ENCODE assay signal across 11 cellular contexts in genomic region chr2:140808816-140809215, GRCh38.
DNase-seq lines count a peak whose midpoint lies in the region; ATAC-seq and TF ChIP-seq lines count a peak whose summit lies in the region.
"Had no signal": no experiment of that assay in that cellular context is flagged by ENCODE, and none has a peak within 500 bp of the region (broad histone marks: within the 10 kb centered on the region; RNA-seq: fewer than 3 reads in every experiment).

No MANE protein-coding gene starts in this region.

- H3K4me2 ChIP-seq in OCI-LY3 (ENCODE audit: low read length), result no peak overlapping the region

- no peak overlapping the region for H3K9ac ChIP-seq in OCI-LY3 (ENCODE audit: low read length)

- no peaks in the 10 kb centered on the region for H3K9me3 Mint-ChIP-seq in type B pancreatic cell
- H3K9me3 Mint-ChIP-seq in activated naive CD4-positive, alpha-beta T cell treated with anti-CD3 and anti-CD28 coated beads for 36 hours, result peaks cover 7% of the 10 kb centered on the region

- intact Hi-C loops in heart right ventricle (cut with DNase I), result no loop called here
- intact Hi-C loops in activated naive CD4-positive, alpha-beta T cell treated with anti-CD3 and anti-CD28 coated beads for 36 hours (cut with micrococcal nuclease), result no loop called here

- peaks cover 4% of the 10 kb centered on the region for H3K4me1 Mint-ChIP-seq in type B pancreatic cell (ENCODE audit: unreplicated experiment)
- H3K4me1 Mint-ChIP-seq in activated naive CD4-positive, alpha-beta T cell treated with anti-CD3 and anti-CD28 coated beads for 36 hours (ENCODE audit: low read depth), result no peaks in the 10 kb centered on the region

- no peaks in the 10 kb centered on the region for H4K20me1 ChIP-seq in OCI-LY3 (ENCODE audit: insufficient read depth, low read length)

- H2AFZ ChIP-seq in OCI-LY3 (ENCODE audit: low read depth, low read length), result no peak overlapping the region

- H3K4me1 ChIP-seq in cardiac muscle cell (ENCODE audit: low read depth), result no peaks in the 10 kb centered on the region
- H3K4me1 ChIP-seq in heart right ventricle, result no peaks in the 10 kb centered on the region
- H3K4me1 ChIP-seq in OCI-LY3 (ENCODE audit: low read length), result no peaks in the 10 kb centered on the region

- H3K9me3 ChIP-seq in cardiac muscle cell (ENCODE audit: low read depth) (no peaks in the 10 kb centered on the region), heart right ventricle (no peaks in the 10 kb centered on the region), OCI-LY3 (ENCODE audit: insufficient read depth, low read length) (no peaks in the 10 kb centered on the region)

- H3K27ac Mint-ChIP-seq in type B pancreatic cell, result no peak overlapping the region
- no peak overlapping the region for H3K27ac Mint-ChIP-seq in activated naive CD4-positive, alpha-beta T cell treated with anti-CD3 and anti-CD28 coated beads for 36 hours

- H3K79me2 ChIP-seq in OCI-LY3 (ENCODE audit: low read length), result no peaks in the 10 kb centered on the region

- H3K36me3 ChIP-seq in cardiac muscle cell, result no peaks in the 10 kb centered on the region
- H3K36me3 ChIP-seq in heart right ventricle, result no peaks in the 10 kb centered on the region
- no peaks in the 10 kb centered on the region for H3K36me3 ChIP-seq in OCI-LY3 (replicated peaks; ENCODE audit: low read depth, low read length)

- no peaks in the 10 kb centered on the region for H3K27me3 Mint-ChIP-seq in type B pancreatic cell
- H3K27me3 Mint-ChIP-seq in activated naive CD4-positive, alpha-beta T cell treated with anti-CD3 and anti-CD28 coated beads for 36 hours (ENCODE audit: low read depth), result no peaks in the 10 kb centered on the region

- DNase-seq in cardiac muscle cell (ENCODE audit: low read depth in 1 of 2, low spot score in 1 of 2) (peak in 1 of 2 donors; percentile 2), heart right ventricle (no peak), type B pancreatic cell (ENCODE audit: extremely low spot score, unreplicated experiment) (no peak), NCI-H2227 (lab: John Stamatoyannopoulos, UW; ENCODE audit: unreplicated experiment) (no peak)
- DNase-seq in activated naive CD4-positive, alpha-beta T cell treated with anti-CD3 and anti-CD28 coated beads for 36 hours, result no peak
- DNase-seq in activated CD8-positive, alpha-beta memory T cell treated with anti-CD3 and anti-CD28 coated beads for 24 hours, result no peak
- DNase-seq: activated effector memory CD4-positive, alpha-beta T cell treated with Interleukin-2 at 50 U/mL for 16 hours; C1 segment of cervical spinal cord; left colon had no signal

- H3K27me3 ChIP-seq in cardiac muscle cell (no peaks in the 10 kb centered on the region), heart right ventricle (no peaks in the 10 kb centered on the region), OCI-LY3 (ENCODE audit: low read depth, low read length) (no peaks in the 10 kb centered on the region)

- WGBS in heart right ventricle, 2 donors, result 82 to 84% methylated on average over 1 of the region's 1 CpG

- ATAC-seq in heart right ventricle, result no peak
- ATAC-seq in HG03095 (IDR thresholded peaks at IDR 0.05; ENCODE audit: unreplicated experiment), result peak; percentile 81
- ATAC-seq: left colon had no signal

- no peak overlapping the region for H3K27ac ChIP-seq in cardiac muscle cell
- no peak overlapping the region for H3K27ac ChIP-seq in heart right ventricle
- no peak overlapping the region for H3K27ac ChIP-seq in OCI-LY3 (ENCODE audit: low read length)

- CTCF ChIA-PET in activated naive CD4-positive, alpha-beta T cell treated with anti-CD3 and anti-CD28 coated beads for 36 hours (lab: Charles Lee), result no interaction called here

- TF ChIP-seq CTCF in cardiac muscle cell (IDR thresholded peaks at IDR 0.05; ENCODE audit: low read depth, low read length), result peak; percentile 22
- no peak for TF ChIP-seq CTCF in heart right ventricle (IDR thresholded peaks at IDR 0.05)
- peak; percentile 68 for TF ChIP-seq CTCF in OCI-LY3 (IDR thresholded peaks at IDR 0.05; ENCODE audit: low read depth, low read length)
- peak; percentile 53 for TF ChIP-seq CTCF in type B pancreatic cell (conservative IDR thresholded peaks at IDR 0.05)

- no peak overlapping the region for H3K4me3 Mint-ChIP-seq in type B pancreatic cell
- no peak overlapping the region for H3K4me3 Mint-ChIP-seq in activated naive CD4-positive, alpha-beta T cell treated with anti-CD3 and anti-CD28 coated beads for 36 hours

- no peaks in the 10 kb centered on the region for H3K36me3 Mint-ChIP-seq in type B pancreatic cell
- H3K36me3 Mint-ChIP-seq in activated naive CD4-positive, alpha-beta T cell treated with anti-CD3 and anti-CD28 coated beads for 36 hours (ENCODE audit: low read depth), result no peaks in the 10 kb centered on the region

- H3K4me3 ChIP-seq in cardiac muscle cell (no peak overlapping the region), heart right ventricle (no peak overlapping the region), OCI-LY3 (ENCODE audit: low read length) (no peak overlapping the region)

Comparison
In these comparisons a context has a peak if more than half of its experiments do, and no peak if none do; other contexts are left out.
1. CTCF ChIP-seq: peak in cardiac muscle cell (single experiment), OCI-LY3 (single experiment) and type B pancreatic cell (single experiment); none in heart right ventricle (0 of 9).